In the genomic region with DNA sequence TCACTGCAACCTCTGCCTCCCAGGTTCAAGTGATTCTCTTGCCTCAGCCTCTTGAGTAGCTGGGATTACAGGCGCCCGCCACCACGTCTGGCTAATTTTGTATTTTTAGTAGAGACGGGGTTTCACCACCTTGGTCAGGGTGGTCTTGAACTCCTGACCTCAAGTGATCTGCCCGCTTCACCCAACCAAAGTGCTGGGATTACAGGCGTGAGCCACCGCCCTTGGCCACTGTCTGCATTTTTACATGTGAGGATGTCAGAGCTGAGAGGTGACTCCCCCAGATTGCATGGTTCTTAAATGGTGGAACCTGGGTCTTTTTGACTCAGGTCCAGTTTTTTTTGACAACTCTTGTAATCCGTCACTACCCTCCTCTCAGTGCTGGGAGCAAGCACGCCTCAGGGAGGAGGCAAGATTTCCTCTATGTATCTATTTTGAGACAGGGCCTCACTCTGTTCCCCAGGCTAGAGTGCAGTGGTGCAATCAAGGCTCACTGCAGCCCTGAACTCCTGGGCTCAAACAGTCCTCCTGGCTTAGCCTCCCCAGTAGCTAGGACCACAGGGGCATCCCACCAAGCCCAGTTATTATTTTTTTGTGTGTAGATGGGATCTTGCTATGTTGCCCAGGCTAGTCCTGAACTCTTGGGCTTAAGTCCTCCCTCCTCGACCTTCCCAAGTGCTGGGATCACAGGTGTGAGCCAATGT, we compare ENCODE assay signal across 8 cellular contexts.
A peak's percentile ranks its signal among the peaks of the same experiment; 100 is the strongest.
DNase-seq lines count a peak whose midpoint lies in the region; ATAC-seq and TF ChIP-seq lines count a peak whose summit lies in the region.

No MANE protein-coding gene starts in this region.

- peaks cover 7 to 43% of the 10 kb centered on the region in 2 donors for H3K4me1 ChIP-seq in muscle layer of duodenum (ENCODE audit: control insufficient read depth in 1 of 2, insufficient read depth in 2 of 2, low read length in 2 of 2)

- DNase-seq in stimulated activated naive CD8-positive, alpha-beta T cell treated with anti-CD3 and anti-CD28 coated beads, Interleukin-15, Interleukin-2, amounts not matched to agents 100 U/mL and 50 U/mL, for 24 hours, result no peak
- DNase-seq in brain microvascular endothelial cell, result no peak
- no peak for DNase-seq in GM10266 (ENCODE audit: extremely low spot score)
- no peak for DNase-seq in stimulated activated CD4-positive, alpha-beta T cell treated with anti-CD3 and anti-CD28 coated beads, Interleukin-2, amount 100 ng/mL, for 24 hours

- H3K27me3 ChIP-seq in brain microvascular endothelial cell (replicated peaks), result no peaks in the 10 kb centered on the region
- no peaks in the 10 kb centered on the region for H3K27me3 ChIP-seq in muscle layer of duodenum (ENCODE audit: low read depth, low read length)

- no peaks in the 10 kb centered on the region for H3K9me3 ChIP-seq in muscle layer of duodenum (ENCODE audit: control insufficient read depth in 1 of 2, low read length in 2 of 2)

- no peaks in the 10 kb centered on the region for H3K9me3 Mint-ChIP-seq in stimulated activated naive CD8-positive, alpha-beta T cell treated with anti-CD3 and anti-CD28 coated beads, Interleukin-15, Interleukin-2, amounts not matched to agents 100 ng/mL and 50 ng/mL, for 24 hours

- H3K36me3 ChIP-seq in brain microvascular endothelial cell (replicated peaks), result peaks cover 49% of the 10 kb centered on the region
- peaks cover 9 to 31% of the 10 kb centered on the region in 2 donors for H3K36me3 ChIP-seq in muscle layer of duodenum (ENCODE audit: control insufficient read depth in 1 of 2, insufficient read depth in 2 of 2, low read length in 2 of 2)

- H3K4me1 Mint-ChIP-seq in stimulated activated naive CD8-positive, alpha-beta T cell treated with anti-CD3 and anti-CD28 coated beads, Interleukin-15, Interleukin-2, amounts not matched to agents 100 ng/mL and 50 ng/mL, for 24 hours (ENCODE audit: low read depth), result peaks cover 45% of the 10 kb centered on the region

- in situ Hi-C loops in brain microvascular endothelial cell (cut with HindIII; ENCODE audit: low pct_ligation_motif_present, low sequenced_read_pairs), result no loop called here

- H3K27ac ChIP-seq in brain microvascular endothelial cell, result peak overlapping the region; percentile 86
- H3K27ac ChIP-seq in muscle layer of duodenum (ENCODE audit: low read length), result peak overlapping the region; percentile 96

- ATAC-seq in stimulated activated naive CD8-positive, alpha-beta T cell treated with anti-CD3 and anti-CD28 coated beads, Interleukin-15, Interleukin-2, amounts not matched to agents 100 U/mL and 50 U/mL, for 24 hours, result no peak
- ATAC-seq in GM18909 (IDR thresholded peaks at IDR 0.05; ENCODE audit: poor library complexity, unreplicated experiment) (no peak), GM19328 (IDR thresholded peaks at IDR 0.05; ENCODE audit: unreplicated experiment) (no peak)

- TF ChIP-seq CTCF in brain microvascular endothelial cell (IDR thresholded peaks at IDR 0.05; ENCODE audit: low read depth, low read length, missing control alignments) (no peak), GM10266 (IDR thresholded peaks at IDR 0.05; ENCODE audit: control insufficient read depth, insufficient read depth, low read depth, missing control alignments) (no peak)

- H3K4me3 Mint-ChIP-seq in stimulated activated naive CD8-positive, alpha-beta T cell treated with anti-CD3 and anti-CD28 coated beads, Interleukin-15, Interleukin-2, amounts not matched to agents 100 ng/mL and 50 ng/mL, for 24 hours, result peak overlapping the region; percentile 98

- peaks cover 54% of the 10 kb centered on the region for H3K36me3 Mint-ChIP-seq in stimulated activated naive CD8-positive, alpha-beta T cell treated with anti-CD3 and anti-CD28 coated beads, Interleukin-15, Interleukin-2, amounts not matched to agents 100 ng/mL and 50 ng/mL, for 24 hours (ENCODE audit: low read depth)

- no peaks in the 10 kb centered on the region for H3K27me3 Mint-ChIP-seq in stimulated activated naive CD8-positive, alpha-beta T cell treated with anti-CD3 and anti-CD28 coated beads, Interleukin-15, Interleukin-2, amounts not matched to agents 100 ng/mL and 50 ng/mL, for 24 hours

- H3K4me3 ChIP-seq in brain microvascular endothelial cell (ENCODE audit: low read depth, low read length), result no peak overlapping the region
- H3K4me3 ChIP-seq in muscle layer of duodenum (ENCODE audit: low read depth in 1 of 2, low read length in 2 of 2), result peak overlapping the region; percentile 72 to 94

- H3K27ac Mint-ChIP-seq in stimulated activated naive CD8-positive, alpha-beta T cell treated with anti-CD3 and anti-CD28 coated beads, Interleukin-15, Interleukin-2, amounts not matched to agents 100 ng/mL and 50 ng/mL, for 24 hours, result peak overlapping the region; percentile 99
